9 cellular contexts compared by ENCODE assay signal in genomic region chr3:133490468-133491351, GRCh38.
DNase-seq lines count a peak whose midpoint lies in the region; ATAC-seq and TF ChIP-seq lines count a peak whose summit lies in the region.
"Had no signal": no experiment of that assay in that cellular context is flagged by ENCODE, and none has a peak within 500 bp of the region (broad histone marks: within the 10 kb centered on the region; RNA-seq: fewer than 3 reads in every experiment).

No MANE protein-coding gene starts in this region.

- peaks cover 64% of the 10 kb centered on the region for H3K4me1 ChIP-seq in CD8-positive, alpha-beta T cell (ENCODE audit: insufficient read depth, low read length)
- no peaks in the 10 kb centered on the region for H3K4me1 ChIP-seq in sigmoid colon

- peaks cover 66% of the 10 kb centered on the region for H3K4me1 Mint-ChIP-seq in CD8-positive, alpha-beta T cell (ENCODE audit: low read depth)
- H3K4me1 Mint-ChIP-seq in activated naive CD8-positive, alpha-beta T cell treated with anti-CD3 and anti-CD28 coated beads for 36 hours = peaks cover 61% of the 10 kb centered on the region

- H3K27me3 Mint-ChIP-seq in CD8-positive, alpha-beta T cell (ENCODE audit: low read depth) = no peaks in the 10 kb centered on the region
- H3K27me3 Mint-ChIP-seq in activated naive CD8-positive, alpha-beta T cell treated with anti-CD3 and anti-CD28 coated beads for 36 hours = no peaks in the 10 kb centered on the region

- H3K27ac ChIP-seq in CD8-positive, alpha-beta T cell (ENCODE audit: low read depth, low read length) = peak overlapping the region; percentile 61
- H3K27ac ChIP-seq in sigmoid colon = no peak overlapping the region
- H3K27ac ChIP-seq: neutrophil had no signal

- TF ChIP-seq CTCF in CD8-positive, alpha-beta T cell (IDR thresholded peaks at IDR 0.05) = no peak
- TF ChIP-seq CTCF in sigmoid colon (IDR thresholded peaks at IDR 0.05) = no peak

- POLR2A ChIA-PET in CD8-positive, alpha-beta T cell (lab: Charles Lee) = interaction anchor here (1.1 to 6.1 kb wide), 5 partner anchors 15 to 88 kb away, joined by 4 to 72 read pairs (median 5); partner anchors contain the start of gene CDV3

- ATAC-seq in CD8-positive, alpha-beta T cell = peak; percentile 74
- peak; percentile 87 for ATAC-seq in GM21528 (IDR thresholded peaks at IDR 0.05; ENCODE audit: low FRiP score, unreplicated experiment)

- H3K36me3 ChIP-seq in CD8-positive, alpha-beta T cell (ENCODE audit: insufficient read depth, low read length) = no peaks in the 10 kb centered on the region
- no peaks in the 10 kb centered on the region for H3K36me3 ChIP-seq in sigmoid colon
- H3K36me3 ChIP-seq: neutrophil had no signal

- 75 to 91% methylated on average over 12 of the region's 12 CpGs for WGBS in sigmoid colon, 2 donors

- no peaks in the 10 kb centered on the region for H3K9me3 Mint-ChIP-seq in CD8-positive, alpha-beta T cell
- peaks cover 1% of the 10 kb centered on the region for H3K9me3 Mint-ChIP-seq in activated naive CD8-positive, alpha-beta T cell treated with anti-CD3 and anti-CD28 coated beads for 36 hours

- CTCF ChIA-PET in CD8-positive, alpha-beta T cell (lab: Charles Lee) = interaction anchor here (1.4 to 7.0 kb wide), 3 partner anchors 10 to 86 kb away, joined by 3 to 110 read pairs (median 13); partner anchors contain the start of gene CDV3

- no peaks in the 10 kb centered on the region for H3K9me3 ChIP-seq in CD8-positive, alpha-beta T cell (ENCODE audit: low read length)
- H3K9me3 ChIP-seq in sigmoid colon = no peaks in the 10 kb centered on the region
- H3K9me3 ChIP-seq: neutrophil had no signal

- H3K36me3 Mint-ChIP-seq in CD8-positive, alpha-beta T cell = no peaks in the 10 kb centered on the region
- peaks cover 4% of the 10 kb centered on the region for H3K36me3 Mint-ChIP-seq in activated naive CD8-positive, alpha-beta T cell treated with anti-CD3 and anti-CD28 coated beads for 36 hours

- no peak for TF ChIP-seq EP300 in sigmoid colon (IDR thresholded peaks at IDR 0.05)

- peak overlapping the region; percentile 69 for H3K4me3 Mint-ChIP-seq in CD8-positive, alpha-beta T cell
- H3K4me3 Mint-ChIP-seq in activated naive CD8-positive, alpha-beta T cell treated with anti-CD3 and anti-CD28 coated beads for 36 hours = peak overlapping the region; percentile 71

- intact Hi-C loops in CD8-positive, alpha-beta T cell (cut with DNase I, micrococcal nuclease) = loop anchor here (5.0 to 10.0 kb wide), 4 partner anchors 317 to 994 kb away; partner anchors contain the start of genes ANAPC13 (in 1 of the 2), CEP63 (in 1 of the 2), NPHP3 (in 1 of the 2) and SRPRB (in 1 of the 2)
- intact Hi-C loops in sigmoid colon (cut with DNase I) = no loop called here

- peak overlapping the region; percentile 18 for H3K4me3 ChIP-seq in CD8-positive, alpha-beta T cell (ENCODE audit: low read depth, low read length)
- no peak overlapping the region for H3K4me3 ChIP-seq in sigmoid colon

- no peak for TF ChIP-seq POLR2A in sigmoid colon (IDR thresholded peaks at IDR 0.05)

- no peaks in the 10 kb centered on the region for H3K27me3 ChIP-seq in CD8-positive, alpha-beta T cell (ENCODE audit: insufficient read depth, low read length)
- H3K27me3 ChIP-seq in sigmoid colon = no peaks in the 10 kb centered on the region
- H3K27me3 ChIP-seq: neutrophil had no signal

- peak overlapping the region; percentile 96 for H3K27ac Mint-ChIP-seq in CD8-positive, alpha-beta T cell
- peak overlapping the region; percentile 85 for H3K27ac Mint-ChIP-seq in activated naive CD8-positive, alpha-beta T cell treated with anti-CD3 and anti-CD28 coated beads for 36 hours

- peak; percentile 38 to 80 (median 66) for DNase-seq in CD8-positive, alpha-beta T cell
- DNase-seq in NAMALWA (ENCODE audit: low spot score) = peak; percentile 94
- peak; percentile 81 for DNase-seq in activated naive CD8-positive, alpha-beta T cell treated with anti-CD3 and anti-CD28 coated beads for 36 hours
- peak; percentile 53 for DNase-seq in stimulated activated naive CD4-positive, alpha-beta T cell treated with Interleukin-2 at 50 U/mL for 16 hours (lab: John Stamatoyannopoulos, UW)
- no peak for DNase-seq in NOMO-1 (lab: John Stamatoyannopoulos, UW; ENCODE audit: unreplicated experiment in 2 of 2)
- DNase-seq in NCI-H446 treated with DMSO at 0.1 percent for 48 hours (lab: John Stamatoyannopoulos, UW) = no peak
- no peak for DNase-seq in sigmoid colon

Comparison
In these comparisons a context has a peak if more than half of its experiments do, and no peak if none do; other contexts are left out.
1. DNase-seq: peak in CD8-positive, alpha-beta T cell (7 of 7), NAMALWA (single experiment), activated naive CD8-positive, alpha-beta T cell treated with anti-CD3 and anti-CD28 coated beads for 36 hours (single experiment) and stimulated activated naive CD4-positive, alpha-beta T cell treated with Interleukin-2 at 50 U/mL for 16 hours (single experiment); none in NOMO-1 (0 of 2), NCI-H446 treated with DMSO at 0.1 percent for 48 hours (single experiment) and sigmoid colon (single experiment).